Comparison of ENCODE assay signal across 10 cellular contexts in the genomic region with DNA sequence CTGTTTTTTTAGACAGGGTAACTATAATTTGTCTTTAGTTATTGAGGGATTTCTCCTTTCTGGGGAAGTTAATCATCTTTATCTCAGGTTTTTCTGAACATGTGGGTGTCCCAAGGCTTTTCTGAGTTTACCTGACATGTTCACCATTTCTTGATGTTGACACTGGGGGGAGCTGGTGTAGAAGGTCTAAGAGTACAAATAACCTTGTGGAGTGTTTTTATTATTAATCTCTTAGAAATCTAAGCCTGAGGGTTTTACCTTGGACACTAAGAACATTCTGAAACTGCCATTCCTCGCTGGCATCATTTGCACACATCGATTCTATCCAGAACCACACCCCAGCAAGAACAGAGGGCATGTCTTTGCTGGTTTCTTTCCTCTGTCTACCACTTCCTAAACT. TPM values are rescaled to one million over a fixed set of nuclear protein-coding genes. Genes with fewer than 3 reads are reported as not detected.
DNase-seq lines count a peak whose midpoint lies in the region; ATAC-seq, FAIRE-seq and TF ChIP-seq lines count a peak whose summit lies in the region.
"Had no signal": no experiment of that assay in that cellular context is flagged by ENCODE, and none has a peak within 500 bp of the region (broad histone marks: within the 10 kb centered on the region; RNA-seq: fewer than 3 reads in every experiment).

No MANE protein-coding gene starts in this region.

- no peak overlapping the region for H4K5ac ChIP-seq in mesendoderm (ENCODE audit: low read length)

- intact Hi-C loops in breast epithelium (cut with DNase I; ENCODE audit: low total_unique reads), result no loop called here

- H3K4me1 ChIP-seq in breast epithelium (peaks cover 0 to 7% of the 10 kb centered on the region in 2 donors), mesendoderm (ENCODE audit: control insufficient read depth, low read depth, low read length) (no peaks in the 10 kb centered on the region)

- no peaks in the 10 kb centered on the region for H3K79me2 ChIP-seq in mesendoderm (ENCODE audit: control insufficient read depth, insufficient read depth, low read length)

- no peak overlapping the region for H3K56ac ChIP-seq in mesendoderm (ENCODE audit: low read length)

- no peak overlapping the region for H3K9ac ChIP-seq in mesendoderm (ENCODE audit: low read length)

- H3K4ac ChIP-seq in mesendoderm (ENCODE audit: low read depth, low read length), result no peak overlapping the region

- H3K36me3 ChIP-seq in breast epithelium, result peaks cover 11% of the 10 kb centered on the region
- no peaks in the 10 kb centered on the region for H3K36me3 ChIP-seq in mesendoderm (ENCODE audit: control insufficient read depth, insufficient read depth, low read length)

- H3K79me1 ChIP-seq in mesendoderm (ENCODE audit: low read length), result no peaks in the 10 kb centered on the region

- in situ Hi-C loops in KBM-7 (cut with MboI; ENCODE audit: low pct_unique_long_range_greater_than_20kb, low sequenced_read_pairs), result no loop called here

- H2BK5ac ChIP-seq in mesendoderm (ENCODE audit: low read length), result no peak overlapping the region

- no peak overlapping the region for H3K23ac ChIP-seq in mesendoderm (ENCODE audit: low read length)

- H2AK5ac ChIP-seq in mesendoderm (ENCODE audit: low read length), result no peak overlapping the region

- H3K4me3 ChIP-seq in breast epithelium (no peak overlapping the region), mesendoderm (ENCODE audit: low read length) (no peak overlapping the region)
- H3K4me3 ChIP-seq: pancreas had no signal

- peak overlapping the region; percentile 78 to 81 for H3K27ac ChIP-seq in breast epithelium
- H3K27ac ChIP-seq in mesendoderm (ENCODE audit: low read depth, low read length), result no peak overlapping the region

- H2BK15ac ChIP-seq in mesendoderm (replicated peaks; ENCODE audit: low read depth), result no peak overlapping the region

- H3K18ac ChIP-seq in mesendoderm (ENCODE audit: low read length), result no peak overlapping the region

- no peak overlapping the region for H4K8ac ChIP-seq in mesendoderm (ENCODE audit: low read depth, low read length)

- no peak overlapping the region for H3K4me2 ChIP-seq in mesendoderm (ENCODE audit: low read length)

- TF ChIP-seq CTCF in D721Med (IDR thresholded peaks at IDR 0.05; ENCODE audit: insufficient read depth, missing control alignments), result peak; percentile 38
- peak in 1 of 3 donors; percentile 16 for TF ChIP-seq CTCF in breast epithelium (IDR thresholded peaks at IDR 0.05)

- ATAC-seq in GM18861 (IDR thresholded peaks at IDR 0.05; ENCODE audit: unreplicated experiment), result no peak

- no peak for FAIRE-seq in D721Med (lab: Jason Lieb, UNC)
- FAIRE-seq in urothelium cell line (lab: Jason Lieb, UNC), result no peak
- FAIRE-seq: pancreas had no signal

- no peaks in the 10 kb centered on the region for H3K9me3 ChIP-seq in breast epithelium
- H3K9me3 ChIP-seq: pancreas had no signal

- H3K27me3 ChIP-seq in breast epithelium (no peaks in the 10 kb centered on the region), mesendoderm (ENCODE audit: insufficient read depth, low read length, poor library complexity) (no peaks in the 10 kb centered on the region)
- H3K27me3 ChIP-seq: pancreas had no signal

- no peak for TF ChIP-seq POLR2A in breast epithelium (IDR thresholded peaks at IDR 0.05)

- no CpG with 5 or more reads among the region's 2 CpGs for WGBS in mesendoderm (ENCODE audit: extremely low coverage, insufficient coverage, low lambda C conversion rate)

- H2BK120ac ChIP-seq in mesendoderm (ENCODE audit: low read depth, low read length), result no peak overlapping the region

- DNase-seq in D721Med (ENCODE audit: insufficient read length, low spot score) (no peak), KBM-7 (peak; percentile 43), breast epithelium (ENCODE audit: low spot score in 2 of 2) (peak in 1 of 2 donors; percentile 41), midbrain (lab: John Stamatoyannopoulos, UW) (peak; percentile 5), urothelium cell line (ENCODE audit: low spot score) (no peak), mesendoderm (no peak)
- DNase-seq in activated CD4-positive, alpha-beta T cell treated with anti-CD3 and anti-CD28 coated beads for 1 hour, result no peak
- DNase-seq: NK-92 treated with Interleukin-12 subunit alpha and Interleukin-12 subunit beta, amount 100 ng/mL, for 24 hours; pancreas had no signal

RNA-seq across cellular contexts. Expression of gene C11orf91, which starts 15.6 kb away (rescaled TPM):
- not detected for total RNA-seq in breast epithelium
- not detected for polyA plus RNA-seq in mesendoderm (2013, experiment 1 of 2)
- polyA plus RNA-seq in mesendoderm (2013, experiment 2 of 2), result 0.08 TPM

RNA-seq across cellular contexts. Expression of gene CD59, which starts 20.0 kb away (rescaled TPM):
- 100 to 1,000 TPM; 296 to 563 (median 375) TPM for total RNA-seq in breast epithelium
- 39.5 TPM for polyA plus RNA-seq in mesendoderm (2013, experiment 1 of 2)
- polyA plus RNA-seq in mesendoderm (2013, experiment 2 of 2), result 40.7 TPM

RNA-seq across cellular contexts. Expression of gene FBXO3, which starts 58.1 kb away (rescaled TPM):
- 10 to 100 TPM; 35.0 to 60.6 (median 46.9) TPM for total RNA-seq in breast epithelium
- 11.3 TPM for polyA plus RNA-seq in mesendoderm (2013, experiment 1 of 2)
- polyA plus RNA-seq in mesendoderm (2013, experiment 2 of 2), result 14.0 TPM

Comparison
In these comparisons a context has a peak if more than half of its experiments do, and no peak if none do; other contexts are left out.
1. DNase-seq: peak in KBM-7 (single experiment) and midbrain (single experiment); none in D721Med (single experiment), activated CD4-positive, alpha-beta T cell treated with anti-CD3 and anti-CD28 coated beads for 1 hour (single experiment), urothelium cell line (single experiment) and mesendoderm (single experiment).